In the genomic region with DNA sequence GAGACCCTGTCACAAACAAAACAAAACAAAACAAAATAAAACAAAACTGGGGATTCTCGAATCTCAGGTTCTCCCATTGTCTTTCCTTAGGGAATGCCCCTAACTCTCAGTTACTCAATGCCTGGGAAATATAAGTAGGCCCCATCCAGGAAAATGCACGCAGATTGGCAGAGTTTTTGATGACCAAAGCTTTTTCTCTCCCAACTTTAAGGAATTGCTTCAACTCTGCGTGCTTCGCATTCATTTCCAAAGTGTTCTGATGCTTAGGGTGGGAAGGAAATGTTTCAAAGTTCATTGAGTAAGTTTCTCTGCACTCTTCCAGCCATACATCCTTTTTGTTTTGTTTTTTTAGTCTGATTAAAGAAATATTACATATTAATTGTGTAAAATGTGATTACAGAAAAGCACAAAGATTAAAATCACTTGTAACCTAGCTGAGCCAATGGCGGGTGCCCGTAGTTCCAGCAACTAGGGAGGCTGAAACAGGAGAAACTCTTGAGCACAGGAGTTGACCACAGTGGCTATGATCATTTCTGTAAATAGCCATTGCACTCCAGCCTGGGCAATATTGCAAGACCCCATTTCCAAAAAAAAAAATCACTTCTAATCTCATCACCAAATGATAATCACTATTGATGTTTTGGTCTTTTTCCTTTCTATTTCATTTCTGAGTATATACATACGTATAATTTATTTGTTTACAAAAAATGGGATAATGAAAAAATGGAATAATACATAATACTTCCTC, we compare ENCODE assay signal across 14 cellular contexts. TPM values are rescaled to one million over a fixed set of nuclear protein-coding genes. Genes with fewer than 3 reads are reported as not detected.
DNase-seq lines count a peak whose midpoint lies in the region; ATAC-seq and TF ChIP-seq lines count a peak whose summit lies in the region.
"Had no signal": no experiment of that assay in that cellular context is flagged by ENCODE, and none has a peak within 500 bp of the region (broad histone marks: within the 10 kb centered on the region; RNA-seq: fewer than 3 reads in every experiment).

No MANE protein-coding gene starts in this region.

- H3K4me3 Mint-ChIP-seq in GM23338 (no peak overlapping the region), WTC11 (no peak overlapping the region)
- H3K4me3 Mint-ChIP-seq: CD8-positive, alpha-beta memory T cell had no signal

- no peaks in the 10 kb centered on the region for H4K20me1 ChIP-seq in GM23338 (replicated peaks; ENCODE audit: insufficient read depth)
- H4K20me1 ChIP-seq: BLaER1 had no signal

- H3K27ac ChIP-seq in GM23338 (ENCODE audit: low read depth) (no peak overlapping the region), thoracic aorta (peak overlapping the region; percentile 28 to 61)
- H3K27ac ChIP-seq: BLaER1 had no signal

- H3K4me2 ChIP-seq in GM23338, result no peak overlapping the region
- H3K4me2 ChIP-seq: BLaER1 had no signal

- H2AFZ ChIP-seq in GM23338, result peak overlapping the region; percentile 63; the same call in 1 of the 2 replicates

- CTCF ChIA-PET in WTC11 (lab: Charles Lee), result interaction anchor here (1.4 to 2.2 kb wide), 3 partner anchors 15 to 54 kb away, joined by 5 to 14 read pairs (median 6); a partner anchor contains a TSS

- no peak for DNase-seq in GM23338 (ENCODE audit: low spot score)
- no peak for DNase-seq in WTC11 (ENCODE audit: low spot score)
- DNase-seq in fibroblast of pulmonary artery (ENCODE audit: low read depth), result peak; percentile 44
- no peak for DNase-seq in thoracic aorta (ENCODE audit: low spot score)
- no peak for DNase-seq in NCI-H774 (lab: John Stamatoyannopoulos, UW)
- no peak for DNase-seq in stimulated activated CD4-positive, alpha-beta T cell treated with anti-CD3 and anti-CD28 coated beads, Interleukin-2, amount 100 ng/mL, for 24 hours
- DNase-seq in NCI-H187 treated with DMSO at 0.1 percent for 48 hours (lab: John Stamatoyannopoulos, UW), result no peak
- DNase-seq: 8988T; AML-193; Caco-2; CD8-positive, alpha-beta memory T cell; GF-D8; HCEC 1CT had no signal

- no peaks in the 10 kb centered on the region for H3K27me3 Mint-ChIP-seq in GM23338 (ENCODE audit: insufficient read depth, low read depth, poor library complexity)
- no peaks in the 10 kb centered on the region for H3K27me3 Mint-ChIP-seq in WTC11 (ENCODE audit: low read depth)

- no peaks in the 10 kb centered on the region for H3K9me3 ChIP-seq in thoracic aorta

- H3K4me1 ChIP-seq in GM23338 (ENCODE audit: insufficient read depth) (no peaks in the 10 kb centered on the region), thoracic aorta (ENCODE audit: control insufficient read depth in 1 of 2, low read depth in 2 of 2) (peaks cover 7 to 8% of the 10 kb centered on the region in 2 donors)
- H3K4me1 ChIP-seq: BLaER1 had no signal

- no peaks in the 10 kb centered on the region for H3K9me3 Mint-ChIP-seq in GM23338
- peaks cover 4% of the 10 kb centered on the region; the same call in 1 of the 2 replicates for H3K9me3 Mint-ChIP-seq in WTC11
- H3K9me3 Mint-ChIP-seq: CD8-positive, alpha-beta memory T cell had no signal

- no peaks in the 10 kb centered on the region for H3F3A ChIP-seq in GM23338 (replicated peaks; ENCODE audit: low read depth)

- no peak overlapping the region for H3K4me3 ChIP-seq in GM23338
- no peak overlapping the region for H3K4me3 ChIP-seq in fibroblast of pulmonary artery (replicated peaks; ENCODE audit: low read depth, low read length)
- no peak overlapping the region for H3K4me3 ChIP-seq in thoracic aorta
- H3K4me3 ChIP-seq: BLaER1 had no signal

- H3K36me3 Mint-ChIP-seq in GM23338 (ENCODE audit: low read depth), result no peaks in the 10 kb centered on the region
- H3K36me3 Mint-ChIP-seq in WTC11, result no peaks in the 10 kb centered on the region

- H3K79me2 ChIP-seq in GM23338 (replicated peaks; ENCODE audit: insufficient read depth), result no peaks in the 10 kb centered on the region

- H3K4me1 Mint-ChIP-seq in GM23338 (no peaks in the 10 kb centered on the region), WTC11 (no peaks in the 10 kb centered on the region)

- ATAC-seq in GM23338, result no peak
- ATAC-seq in WTC11, result no peak
- no peak for ATAC-seq in thoracic aorta (ENCODE audit: insufficient number of reproducible peaks, low FRiP score, low read depth)

- no peaks in the 10 kb centered on the region for H3K9me2 ChIP-seq in GM23338 (ENCODE audit: insufficient read depth)

- no peak for TF ChIP-seq CTCF in GM23338 (conservative IDR thresholded peaks at IDR 0.05; ENCODE audit: low read depth in 2 of 2)
- TF ChIP-seq CTCF in WTC11 (IDR thresholded peaks at IDR 0.05), result no peak
- no peak for TF ChIP-seq CTCF in fibroblast of pulmonary artery (IDR thresholded peaks at IDR 0.05; ENCODE audit: low read length, missing control alignments)
- TF ChIP-seq CTCF in thoracic aorta (IDR thresholded peaks at IDR 0.05), result no peak

- H3K27me3 ChIP-seq in GM23338 (ENCODE audit: insufficient read depth), result no peaks in the 10 kb centered on the region
- H3K27me3 ChIP-seq in thoracic aorta (replicated peaks; ENCODE audit: insufficient read depth), result no peaks in the 10 kb centered on the region
- H3K27me3 ChIP-seq: BLaER1 had no signal

- H3K27ac Mint-ChIP-seq in GM23338, result no peak overlapping the region
- H3K27ac Mint-ChIP-seq in WTC11, result no peak overlapping the region
- H3K27ac Mint-ChIP-seq: CD8-positive, alpha-beta memory T cell had no signal

- POLR2A ChIA-PET in WTC11 (lab: Charles Lee), result no interaction called here

- H3K36me3 ChIP-seq in GM23338 (ENCODE audit: insufficient read depth) (no peaks in the 10 kb centered on the region), thoracic aorta (no peaks in the 10 kb centered on the region)
- H3K36me3 ChIP-seq: BLaER1 had no signal

TF ChIP-seq in GM23338, 12 proteins besides CTCF, POLR2A, EP300 and RAD21 (continues in another document):
- TF ChIP-seq ZNF331 (CRISPR knock-in tag; IDR thresholded peaks at IDR 0.05; ENCODE audit: low read depth), result no peak
- no peak for TF ChIP-seq STAT1 (IDR thresholded peaks at IDR 0.05; ENCODE audit: unreplicated experiment)
- no peak for TF ChIP-seq NANOG (IDR thresholded peaks at IDR 0.05; ENCODE audit: borderline replicate concordance)
- TF ChIP-seq JUNB (IDR thresholded peaks at IDR 0.05; ENCODE audit: unreplicated experiment), result no peak
- TF ChIP-seq EZH2 (IDR thresholded peaks at IDR 0.05; ENCODE audit: low read depth, unreplicated experiment), result no peak

TF ChIP-seq in WTC11, 78 proteins besides CTCF, POLR2A, EP300 and RAD21:
- TF ChIP-seq, protein P1, sequence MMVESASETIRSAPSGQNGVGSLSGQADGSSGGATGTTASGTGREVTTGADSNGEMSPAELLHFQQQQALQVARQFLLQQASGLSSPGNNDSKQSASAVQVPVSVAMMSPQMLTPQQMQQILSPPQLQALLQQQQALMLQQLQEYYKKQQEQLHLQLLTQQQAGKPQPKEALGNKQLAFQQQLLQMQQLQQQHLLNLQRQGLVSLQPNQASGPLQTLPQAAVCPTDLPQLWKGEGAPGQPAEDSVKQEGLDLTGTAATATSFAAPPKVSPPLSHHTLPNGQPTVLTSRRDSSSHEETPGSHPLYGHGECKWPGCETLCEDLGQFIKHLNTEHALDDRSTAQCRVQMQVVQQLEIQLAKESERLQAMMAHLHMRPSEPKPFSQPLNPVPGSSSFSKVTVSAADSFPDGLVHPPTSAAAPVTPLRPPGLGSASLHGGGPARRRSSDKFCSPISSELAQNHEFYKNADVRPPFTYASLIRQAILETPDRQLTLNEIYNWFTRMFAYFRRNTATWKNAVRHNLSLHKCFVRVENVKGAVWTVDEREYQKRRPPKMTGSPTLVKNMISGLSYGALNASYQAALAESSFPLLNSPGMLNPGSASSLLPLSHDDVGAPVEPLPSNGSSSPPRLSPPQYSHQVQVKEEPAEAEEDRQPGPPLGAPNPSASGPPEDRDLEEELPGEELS (CRISPR knock-in tag; IDR thresholded peaks at IDR 0.05), result no peak
- TF ChIP-seq ZNF121 (CRISPR knock-in tag; IDR thresholded peaks at IDR 0.05), result peak; percentile 19; the same call in 1 of the 2 replicates

RNA-seq across cellular contexts. Expression of a gene that starts 18.4 kb away (rescaled TPM):
- total RNA-seq in GM23338 (2014; rRNA removed; shearing (Covaris generic)), result 6.5 and 15.6 TPM in 2 replicates
- 16.7 and 24.8 TPM in 2 replicates for polyA plus RNA-seq in GM23338 (2016; fragmentation: Nextera tagmentation; extraction: Ambion mirVana)
- 11.4 to 15.5 TPM (median 14.3 TPM) in 3 replicates for total RNA-seq in WTC11 (2021)
- total RNA-seq in thoracic aorta, result 10 to 100 TPM; 45.9 to 48.6 TPM

RNA-seq across cellular contexts. Expression of a gene that starts 28.5 kb away (rescaled TPM):
- 2,030 and 2,182 TPM in 2 replicates for total RNA-seq in GM23338 (2014; rRNA removed; shearing (Covaris generic))
- polyA plus RNA-seq in GM23338 (2016; fragmentation: Nextera tagmentation; extraction: Ambion mirVana), result 3,547 and 4,172 TPM in 2 replicates
- total RNA-seq in WTC11 (2021) (1,430 to 1,486 TPM (median 1,433 TPM) in 3 replicates), thoracic aorta (100 to 1,000 TPM; 792 to 927 TPM)
